8 cellular contexts compared by ENCODE assay signal in the genomic region with DNA sequence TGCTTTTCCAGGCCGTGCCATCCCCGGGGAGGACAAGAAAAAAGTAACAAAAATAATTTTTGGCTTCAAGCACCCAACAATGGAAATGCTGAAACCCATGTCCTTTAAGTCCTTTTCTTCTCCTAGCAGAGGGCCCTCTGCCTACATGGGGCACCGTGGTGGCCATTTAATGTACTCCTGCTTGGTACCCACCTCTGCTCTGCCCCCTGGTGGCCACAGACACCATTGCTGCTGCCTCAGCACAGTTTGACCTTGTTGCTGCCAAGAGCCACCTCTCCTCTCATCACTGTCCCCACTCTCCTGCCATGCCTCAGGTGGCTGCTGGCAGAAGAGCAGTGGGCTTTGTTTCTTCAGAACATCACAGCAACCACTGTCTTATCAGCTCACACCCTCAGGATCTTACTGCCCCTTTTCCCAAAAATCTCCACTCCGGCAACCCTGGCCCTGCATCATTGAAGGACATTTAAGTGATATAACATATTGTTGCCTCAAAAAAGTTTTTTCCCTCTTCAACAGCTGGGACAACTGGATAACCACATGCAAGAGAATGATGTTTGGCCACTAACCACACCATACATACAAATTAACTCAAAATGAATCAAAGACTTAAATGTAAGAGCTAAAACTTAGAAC. TPM values are rescaled to one million over a fixed set of nuclear protein-coding genes. Genes with fewer than 3 reads are reported as not detected.
DNase-seq lines count a peak whose midpoint lies in the region; ATAC-seq, FAIRE-seq and TF ChIP-seq lines count a peak whose summit lies in the region.

No MANE protein-coding gene starts in this region.

- peaks cover 19% of the 10 kb centered on the region for H3K4me1 ChIP-seq in GM23338 (ENCODE audit: insufficient read depth)

- H3K27ac ChIP-seq in GM23338 (ENCODE audit: low read depth) = no peak overlapping the region

- no peak overlapping the region for H3K4me3 Mint-ChIP-seq in GM23338
- H3K4me3 Mint-ChIP-seq in activated naive CD4-positive, alpha-beta T cell treated with anti-CD3 and anti-CD28 coated beads, Interleukin-2, amount 10 ng/mL, durations not matched to agents 7 days and 5 days = no peak overlapping the region

- no peak overlapping the region for H3K4me2 ChIP-seq in GM23338

- no peaks in the 10 kb centered on the region for H3K36me3 Mint-ChIP-seq in GM23338 (ENCODE audit: low read depth)
- H3K36me3 Mint-ChIP-seq in activated naive CD4-positive, alpha-beta T cell treated with anti-CD3 and anti-CD28 coated beads, Interleukin-2, amount 10 ng/mL, durations not matched to agents 7 days and 5 days = no peaks in the 10 kb centered on the region

- peak; percentile 83 for DNase-seq in DMS53 (lab: John Stamatoyannopoulos, UW)
- DNase-seq in GM23338 (ENCODE audit: low spot score) = peak; percentile 89
- peak; percentile 87 for DNase-seq in NAMALWA (ENCODE audit: low spot score)
- peak; percentile 79 for DNase-seq in SKM-1 (lab: John Stamatoyannopoulos, UW; ENCODE audit: unreplicated experiment)
- DNase-seq in activated naive CD4-positive, alpha-beta T cell treated with anti-CD3 and anti-CD28 coated beads, Interleukin-2, amount 10 ng/mL, durations not matched to agents 7 days and 5 days = peak; percentile 91
- DNase-seq in Right ventricle myocardium inferior (ENCODE audit: missing footprints) = peak; percentile 93
- peak; percentile 96 for DNase-seq in posterior vena cava (ENCODE audit: low spot score)
- DNase-seq in urothelium cell line (ENCODE audit: low spot score) = peak; percentile 70

- no peaks in the 10 kb centered on the region; the same call in 2 of the 3 replicates for H3K9me3 Mint-ChIP-seq in GM23338
- no peaks in the 10 kb centered on the region for H3K9me3 Mint-ChIP-seq in activated naive CD4-positive, alpha-beta T cell treated with anti-CD3 and anti-CD28 coated beads, Interleukin-2, amount 10 ng/mL, durations not matched to agents 7 days and 5 days

- H3K9me2 ChIP-seq in GM23338 (ENCODE audit: insufficient read depth) = no peaks in the 10 kb centered on the region

- no peak overlapping the region for H3K4me3 ChIP-seq in GM23338

- H2AFZ ChIP-seq in GM23338 = no peak overlapping the region

- H3K4me1 Mint-ChIP-seq in GM23338 = peaks cover 22% of the 10 kb centered on the region
- peaks cover 29% of the 10 kb centered on the region for H3K4me1 Mint-ChIP-seq in activated naive CD4-positive, alpha-beta T cell treated with anti-CD3 and anti-CD28 coated beads, Interleukin-2, amount 10 ng/mL, durations not matched to agents 7 days and 5 days

- peak; percentile 89 to 97 for TF ChIP-seq CTCF in GM23338 (conservative IDR thresholded peaks at IDR 0.05; ENCODE audit: low read depth in 2 of 2)

- H3F3A ChIP-seq in GM23338 (replicated peaks; ENCODE audit: low read depth) = no peaks in the 10 kb centered on the region

- ATAC-seq in GM23338 (peak; percentile 61), Right ventricle myocardium inferior (peak; percentile 93)

- intact Hi-C loops in Right ventricle myocardium inferior (cut with DNase I) = loop anchor here (1.0 kb wide), 1 partner anchor 293 kb away; no protein-coding TSS in a partner anchor
- intact Hi-C loops in posterior vena cava (cut with DNase I) = loop anchor here (2.0 to 10.0 kb wide), 4 partner anchors 51 to 293 kb away; no protein-coding TSS in a partner anchor

- peaks cover 7% of the 10 kb centered on the region for H3K27me3 Mint-ChIP-seq in GM23338 (ENCODE audit: insufficient read depth, low read depth, poor library complexity)
- peaks cover 40% of the 10 kb centered on the region for H3K27me3 Mint-ChIP-seq in activated naive CD4-positive, alpha-beta T cell treated with anti-CD3 and anti-CD28 coated beads, Interleukin-2, amount 10 ng/mL, durations not matched to agents 7 days and 5 days

- H3K27me3 ChIP-seq in GM23338 (ENCODE audit: insufficient read depth) = no peaks in the 10 kb centered on the region

- no peaks in the 10 kb centered on the region for H3K79me2 ChIP-seq in GM23338 (replicated peaks; ENCODE audit: insufficient read depth)

- peak; percentile 48 for FAIRE-seq in urothelium cell line (lab: Jason Lieb, UNC)

- H3K27ac Mint-ChIP-seq in GM23338 = no peak overlapping the region
- H3K27ac Mint-ChIP-seq in activated naive CD4-positive, alpha-beta T cell treated with anti-CD3 and anti-CD28 coated beads, Interleukin-2, amount 10 ng/mL, durations not matched to agents 7 days and 5 days = no peak overlapping the region

- H4K20me1 ChIP-seq in GM23338 (replicated peaks; ENCODE audit: insufficient read depth) = no peaks in the 10 kb centered on the region

- CTCF ChIA-PET in activated naive CD4-positive, alpha-beta T cell treated with anti-CD3 and anti-CD28 coated beads, Interleukin-2, amount 10 ng/mL, durations not matched to agents 7 days and 5 days (lab: Charles Lee) = interaction anchor here (0.6 to 2.2 kb wide), 25 partner anchors 10 to 293 kb away, joined by 3 to 18 read pairs (median 4); a partner anchor contains a TSS

- H3K36me3 ChIP-seq in GM23338 (ENCODE audit: insufficient read depth) = no peaks in the 10 kb centered on the region

TF ChIP-seq in GM23338, 12 proteins besides CTCF, POLR2A, EP300 and RAD21 (continues in another document):
- TF ChIP-seq, protein P1, sequence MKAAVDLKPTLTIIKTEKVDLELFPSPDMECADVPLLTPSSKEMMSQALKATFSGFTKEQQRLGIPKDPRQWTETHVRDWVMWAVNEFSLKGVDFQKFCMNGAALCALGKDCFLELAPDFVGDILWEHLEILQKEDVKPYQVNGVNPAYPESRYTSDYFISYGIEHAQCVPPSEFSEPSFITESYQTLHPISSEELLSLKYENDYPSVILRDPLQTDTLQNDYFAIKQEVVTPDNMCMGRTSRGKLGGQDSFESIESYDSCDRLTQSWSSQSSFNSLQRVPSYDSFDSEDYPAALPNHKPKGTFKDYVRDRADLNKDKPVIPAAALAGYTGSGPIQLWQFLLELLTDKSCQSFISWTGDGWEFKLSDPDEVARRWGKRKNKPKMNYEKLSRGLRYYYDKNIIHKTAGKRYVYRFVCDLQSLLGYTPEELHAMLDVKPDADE (IDR thresholded peaks at IDR 0.05) = no peak
- TF ChIP-seq STAT1 (IDR thresholded peaks at IDR 0.05; ENCODE audit: unreplicated experiment) (no peak), ZNF331 (CRISPR knock-in tag; IDR thresholded peaks at IDR 0.05; ENCODE audit: low read depth) (no peak), ZNF114 (CRISPR knock-in tag; IDR thresholded peaks at IDR 0.05) (no peak), EZH2phosphoT487 (IDR thresholded peaks at IDR 0.05; ENCODE audit: unreplicated experiment) (no peak)

RNA-seq across cellular contexts. Expression of a gene that starts 12.9 kb away (rescaled TPM):
- total RNA-seq in GM23338 (2014; rRNA removed; shearing (Covaris generic)) = 2.7 and 4.0 TPM in 2 replicates
- 3.0 and 4.4 TPM in 2 replicates for polyA plus RNA-seq in GM23338 (2016; fragmentation: Nextera tagmentation; extraction: Ambion mirVana)
- total RNA-seq in Right ventricle myocardium inferior (9.5 TPM), posterior vena cava (10 to 100 TPM in 1 of 2 donors, 1 to 10 TPM in 1; 7.4 to 12.5 TPM)
